Comparison of ENCODE assay signal across 10 cellular contexts in the genomic region with DNA sequence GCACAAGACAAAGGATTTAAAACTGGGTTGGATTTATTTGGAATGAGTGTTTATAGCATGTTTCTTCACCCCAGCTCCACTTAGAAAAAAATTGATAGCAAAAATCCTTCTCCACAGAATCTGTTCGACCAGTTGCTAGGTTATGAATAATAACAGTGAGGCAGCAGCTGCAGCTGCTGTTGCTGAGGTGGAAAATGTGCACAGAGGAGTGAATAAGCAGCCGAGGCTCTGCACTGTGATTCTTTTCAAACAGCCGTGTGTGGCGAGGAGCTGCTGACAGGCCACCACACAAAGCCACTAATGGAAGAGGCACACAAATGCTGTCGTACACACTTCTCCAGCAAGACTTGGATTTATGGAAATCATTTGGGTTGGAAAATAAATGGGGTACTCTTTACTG. TPM values are rescaled to one million over a fixed set of nuclear protein-coding genes. Genes with fewer than 3 reads are reported as not detected.
DNase-seq lines count a peak whose midpoint lies in the region; ATAC-seq and TF ChIP-seq lines count a peak whose summit lies in the region.
"Had no signal": no experiment of that assay in that cellular context is flagged by ENCODE, and none has a peak within 500 bp of the region (broad histone marks: within the 10 kb centered on the region; RNA-seq: fewer than 3 reads in every experiment).

No MANE protein-coding gene starts in this region.

- H3K4me1 Mint-ChIP-seq in progenitor cell of endocrine pancreas (ENCODE audit: low read depth): no peaks in the 10 kb centered on the region

- peaks cover 35% of the 10 kb centered on the region for H3K36me3 ChIP-seq in OCI-LY7 (ENCODE audit: insufficient read depth, low read length)
- H3K36me3 ChIP-seq: prostate gland had no signal

- CTCF ChIA-PET in OCI-LY7 (lab: Charles Lee; ENCODE audit: unreplicated experiment): no interaction called here

- intact Hi-C loops in OCI-LY7 (cut with micrococcal nuclease; ENCODE audit: unreplicated experiment) (no loop called here), lower leg skin (cut with DNase I; ENCODE audit: low total_unique reads) (no loop called here)

- 0 out of 2 replicates have a peak overlapping the region, but pooled peaks have one; percentile 5 for H3K4me2 ChIP-seq in OCI-LY7 (ENCODE audit: low read length)

- H3K27me3 Mint-ChIP-seq in progenitor cell of endocrine pancreas: peaks cover 4% of the 10 kb centered on the region

- WGBS in lower leg skin, 2 donors: 23 to 36% methylated on average over 5 of the region's 5 CpGs

- H3K4me3 Mint-ChIP-seq in progenitor cell of endocrine pancreas (ENCODE audit: low read depth): no peak overlapping the region

- no peak overlapping the region for H2AFZ ChIP-seq in OCI-LY7 (ENCODE audit: low read length)

- no peak for TF ChIP-seq CTCF in OCI-LY7 (conservative IDR thresholded peaks at IDR 0.05; ENCODE audit: low read length)
- no peak for TF ChIP-seq CTCF in fibroblast of villous mesenchyme (IDR thresholded peaks at IDR 0.05; ENCODE audit: insufficient read depth, low read depth, low read length)
- TF ChIP-seq CTCF in progenitor cell of endocrine pancreas (IDR thresholded peaks at IDR 0.05; ENCODE audit: unreplicated experiment): no peak
- no peak for TF ChIP-seq CTCF in lower leg skin (IDR thresholded peaks at IDR 0.05)

- H3K9me2 ChIP-seq in OCI-LY7 (ENCODE audit: insufficient read depth, low read length): no peaks in the 10 kb centered on the region

- H3K4me3 ChIP-seq in OCI-LY7 (ENCODE audit: low read depth, low read length, poor library complexity, severe bottlenecking) (no peak overlapping the region), fibroblast of villous mesenchyme (ENCODE audit: low read depth, low read length) (no peak overlapping the region), lower leg skin (ENCODE audit: low read depth, poor library complexity, severe bottlenecking) (no peak overlapping the region)
- H3K4me3 ChIP-seq: prostate gland had no signal

- H3K9me3 Mint-ChIP-seq in progenitor cell of endocrine pancreas (ENCODE audit: low read depth): no peaks in the 10 kb centered on the region

- H3K9me3 ChIP-seq in OCI-LY7 (ENCODE audit: low read length): no peaks in the 10 kb centered on the region
- H3K9me3 ChIP-seq: prostate gland had no signal

- H3K36me3 Mint-ChIP-seq in progenitor cell of endocrine pancreas (ENCODE audit: insufficient read depth): peaks cover 3% of the 10 kb centered on the region

- BruUV-seq in OCI-LY7 (replicated peaks; lab: Mats Ljungman, UMichigan): no TSS peak

- DNase-seq in GM04503 (ENCODE audit: low read depth) (peak; percentile 64), OCI-LY7 (ENCODE audit: low spot score) (peak; percentile 51), fibroblast of villous mesenchyme (ENCODE audit: low read depth) (peak; percentile 69), progenitor cell of endocrine pancreas (ENCODE audit: low spot score, unreplicated experiment) (no peak), lower leg skin (ENCODE audit: low spot score in 2 of 2) (no peak), OCI-M1 (lab: John Stamatoyannopoulos, UW) (no peak), iPS-NIHi11 (ENCODE audit: low spot score) (no peak)
- DNase-seq: cortex of kidney had no signal

- H4K20me1 ChIP-seq in OCI-LY7 (ENCODE audit: insufficient read depth, low read length): peaks cover 5% of the 10 kb centered on the region; the same call in 1 of the 2 replicates

- peaks cover 36% of the 10 kb centered on the region for H3K4me1 ChIP-seq in OCI-LY7 (ENCODE audit: insufficient read depth, low read length, poor library complexity, severe bottlenecking)
- H3K4me1 ChIP-seq: prostate gland had no signal

- POLR2A ChIA-PET in OCI-LY7 (lab: Charles Lee): no interaction called here

- ATAC-seq in HG02840 (IDR thresholded peaks at IDR 0.05; ENCODE audit: low FRiP score, unreplicated experiment): no peak

- no peak for TF ChIP-seq POLR2A in lower leg skin (IDR thresholded peaks at IDR 0.05)

- peak overlapping the region; percentile 30 for H3K27ac Mint-ChIP-seq in progenitor cell of endocrine pancreas

- peaks cover 4% of the 10 kb centered on the region; the same call in 1 of the 2 replicates for H3K79me2 ChIP-seq in OCI-LY7 (ENCODE audit: insufficient read depth, low read depth, low read length)

- H3K27ac ChIP-seq in OCI-LY7 (ENCODE audit: low read depth, low read length, poor library complexity, severe bottlenecking): no peak overlapping the region
- H3K27ac ChIP-seq: prostate gland had no signal

RNA-seq across cellular contexts. Expression of a gene that starts 6.4 kb away (rescaled TPM):
- total RNA-seq in OCI-LY7 (2014; rRNA removed; shearing (Covaris generic)): 1.3 and 5.1 TPM in 2 replicates
- total RNA-seq in OCI-LY7 (2022) (1.4 and 2.4 TPM in 2 replicates), fibroblast of villous mesenchyme (2.9 and 4.7 TPM in 2 replicates), progenitor cell of endocrine pancreas (4.2 and 5.8 TPM in 2 replicates), lower leg skin (10 to 100 TPM in 3 of 4 donors, 1 to 10 TPM in 1; 9.5 to 24.0 (median 18.1) TPM)

RNA-seq across cellular contexts. Expression of a gene that starts 12.8 kb away (rescaled TPM):
- 1,266 and 1,706 TPM in 2 replicates for total RNA-seq in OCI-LY7 (2014; rRNA removed; shearing (Covaris generic))
- total RNA-seq in OCI-LY7 (2022) (1,530 and 1,738 TPM in 2 replicates), fibroblast of villous mesenchyme (535 and 661 TPM in 2 replicates), progenitor cell of endocrine pancreas (720 and 742 TPM in 2 replicates), lower leg skin (1,000 to 10,000 TPM in 3 of 4 donors, 100 to 1,000 TPM in 1; 584 to 1,176 (median 1,101) TPM)

Comparison
In these comparisons a context has a peak if more than half of its experiments do, and no peak if none do; other contexts are left out.
1. DNase-seq: peak in GM04503 (single experiment), OCI-LY7 (single experiment) and fibroblast of villous mesenchyme (single experiment); none in progenitor cell of endocrine pancreas (single experiment), lower leg skin (0 of 2), OCI-M1 (single experiment) and iPS-NIHi11 (single experiment).